8 cellular contexts compared by ENCODE assay signal in genomic region chr17:10698116-10698818, GRCh38. TPM values are rescaled to one million over a fixed set of nuclear protein-coding genes. Genes with fewer than 3 reads are reported as not detected.
DNase-seq lines count a peak whose midpoint lies in the region; ATAC-seq, FAIRE-seq and TF ChIP-seq lines count a peak whose summit lies in the region.

No MANE protein-coding gene starts in this region.

- no peaks in the 10 kb centered on the region for H3K27me3 Mint-ChIP-seq in effector memory CD8-positive, alpha-beta T cell

- H3K27me3 ChIP-seq in PC-9 (ENCODE audit: insufficient read depth, low read depth): no peaks in the 10 kb centered on the region

- peaks cover 21 to 54% of the 10 kb centered on the region in 2 donors for H3K4me1 Mint-ChIP-seq in effector memory CD8-positive, alpha-beta T cell (ENCODE audit: low read depth in 2 of 2)

- peak overlapping the region; percentile 93 to 98 for H3K27ac Mint-ChIP-seq in effector memory CD8-positive, alpha-beta T cell

- POLR2A ChIA-PET in PC-9 (lab: Charles Lee; ENCODE audit: unreplicated experiment): no interaction called here

- peaks cover 25% of the 10 kb centered on the region for H3K79me2 ChIP-seq in PC-9 (ENCODE audit: low read depth)

- peak overlapping the region; percentile 90 for H3K4me3 ChIP-seq in PC-9
- peak overlapping the region; percentile 83 for H3K4me3 ChIP-seq in mucosa of descending colon

- H3K27ac ChIP-seq in PC-9: no peak overlapping the region

- peak; percentile 37 for DNase-seq in DMS 273 (lab: John Stamatoyannopoulos, UW; ENCODE audit: unreplicated experiment)
- no peak for DNase-seq in DMS 273 treated with DMSO at 0.1 percent for 48 hours (lab: John Stamatoyannopoulos, UW)
- DNase-seq in PC-9: no peak
- no peak for DNase-seq in effector memory CD8-positive, alpha-beta T cell
- peak in 1 of 3 donors; percentile 21 for DNase-seq in mucosa of descending colon
- no peak for DNase-seq in NCI-H2227 (lab: John Stamatoyannopoulos, UW; ENCODE audit: unreplicated experiment)
- no peak for DNase-seq in urothelium cell line (ENCODE audit: low spot score)

- intact Hi-C loops in PC-9 (cut with micrococcal nuclease; ENCODE audit: unreplicated experiment) (no loop called here), mucosa of descending colon (cut with DNase I, micrococcal nuclease) (no loop called here)

- no peaks in the 10 kb centered on the region for H3K4me1 ChIP-seq in PC-9 (replicated peaks; ENCODE audit: insufficient read depth)
- H3K4me1 ChIP-seq in mucosa of descending colon (ENCODE audit: low read depth): peaks cover 11% of the 10 kb centered on the region

- CTCF ChIA-PET in PC-9 (lab: Charles Lee): no interaction called here

- H3K4me2 ChIP-seq in PC-9: peak overlapping the region; percentile 93

- BruUV-seq in PC-9 (replicated peaks; lab: Mats Ljungman, UMichigan): TSS peak; percentile 41

- no peaks in the 10 kb centered on the region for H3K9me3 Mint-ChIP-seq in effector memory CD8-positive, alpha-beta T cell

- H2AFZ ChIP-seq in PC-9: peak overlapping the region; percentile 88

- H3K9me2 ChIP-seq in PC-9 (ENCODE audit: insufficient read depth): no peaks in the 10 kb centered on the region

- H3K36me3 ChIP-seq in PC-9 (ENCODE audit: low read depth) (no peaks in the 10 kb centered on the region), mucosa of descending colon (ENCODE audit: low read depth) (no peaks in the 10 kb centered on the region)

- H3K9me3 ChIP-seq in PC-9 (ENCODE audit: insufficient read depth, low read depth): no peaks in the 10 kb centered on the region
- H3K9me3 ChIP-seq in mucosa of descending colon: no peaks in the 10 kb centered on the region

- FAIRE-seq in urothelium cell line (lab: Jason Lieb, UNC): no peak

- TF ChIP-seq CTCF in PC-9 (conservative IDR thresholded peaks at IDR 0.05): no peak
- no peak for TF ChIP-seq CTCF in mucosa of descending colon (IDR thresholded peaks at IDR 0.05)

- H4K20me1 ChIP-seq in PC-9 (ENCODE audit: insufficient read depth): no peaks in the 10 kb centered on the region

- ATAC-seq in effector memory CD8-positive, alpha-beta T cell (replicated peaks): no peak
- no peak for ATAC-seq in mucosa of descending colon
- ATAC-seq in HG03139 (IDR thresholded peaks at IDR 0.05; ENCODE audit: unreplicated experiment): no peak

- H3K4me3 Mint-ChIP-seq in effector memory CD8-positive, alpha-beta T cell: peak overlapping the region; percentile 91 to 98

- H3K36me3 Mint-ChIP-seq in effector memory CD8-positive, alpha-beta T cell (ENCODE audit: insufficient read depth): peaks cover 7% of the 10 kb centered on the region

- H3F3A ChIP-seq in PC-9 (ENCODE audit: insufficient read depth, low read depth): no peaks in the 10 kb centered on the region

RNA-seq across cellular contexts. Expression of gene ADPRM, which starts 0.9 kb away (rescaled TPM):
- total RNA-seq in PC-9 (2021) (6.4 and 7.9 TPM in 2 replicates), mucosa of descending colon (1 to 10 TPM; 6.9 to 8.7 (median 8.5) TPM)

RNA-seq across cellular contexts. Expression of gene SCO1, which starts 0.9 kb away (rescaled TPM):
- 39.6 and 59.6 TPM in 2 replicates for total RNA-seq in PC-9 (2021)
- total RNA-seq in mucosa of descending colon: 10 to 100 TPM; 32.1 to 39.0 (median 38.3) TPM

RNA-seq across cellular contexts. Expression of gene TMEM220, which starts 31.6 kb away (rescaled TPM):
- total RNA-seq in PC-9 (2021): not detected in 2 replicates
- 10 to 100 TPM; 14.9 to 29.5 (median 22.4) TPM for total RNA-seq in mucosa of descending colon

RNA-seq across cellular contexts. Expression of gene MYH3, which starts 41.2 kb away (rescaled TPM):
- total RNA-seq in PC-9 (2021): 0.07 and 1.1 TPM in 2 replicates
- total RNA-seq in mucosa of descending colon: 1 to 10 TPM; 2.0 to 3.2 (median 2.3) TPM

Comparison
In these comparisons a context has a peak if more than half of its experiments do, and no peak if none do; other contexts are left out.
1. RNA of gene TMEM220, which starts 31.6 kb away (total RNA-seq): 14.9 to 29.5 TPM in mucosa of descending colon; not detected in PC-9; every median in the first group is over 10 times any median in the second.